13 cellular contexts compared by ENCODE assay signal in genomic region chr1:209685835-209686234, GRCh38. TPM values are rescaled to one million over a fixed set of nuclear protein-coding genes. Genes with fewer than 3 reads are reported as not detected.
DNase-seq lines count a peak whose midpoint lies in the region; ATAC-seq and TF ChIP-seq lines count a peak whose summit lies in the region.
"Had no signal": no experiment of that assay in that cellular context is flagged by ENCODE, and none has a peak within 500 bp of the region (broad histone marks: within the 10 kb centered on the region; RNA-seq: fewer than 3 reads in every experiment).

No MANE protein-coding gene starts in this region.

- CTCF ChIA-PET in CD4-positive, alpha-beta memory T cell (lab: Charles Lee; ENCODE audit: partially characterized antibody) = interaction anchor here (1.0 to 11.1 kb wide), 6 partner anchors 12 to 141 kb away, joined by 3 to 124 read pairs (median 4); no protein-coding TSS in a partner anchor

- no peaks in the 10 kb centered on the region for H3K9me3 ChIP-seq in CD4-positive, alpha-beta memory T cell (ENCODE audit: control insufficient read depth in 1 of 2, low read length in 2 of 2)
- H3K9me3 ChIP-seq in suprapubic skin = no peaks in the 10 kb centered on the region
- H3K9me3 ChIP-seq: right atrium auricular region had no signal

- POLR2A ChIA-PET in CD4-positive, alpha-beta memory T cell (lab: Charles Lee; ENCODE audit: partially characterized antibody) = interaction anchor here (1.1 to 2.7 kb wide), 6 partner anchors 11 to 98 kb away, joined by 5 to 25 read pairs (median 6); partner anchors contain the start of genes C1orf74, G0S2 and LAMB3

- peak overlapping the region; percentile 23 to 32 for H3K4me3 ChIP-seq in CD4-positive, alpha-beta memory T cell (ENCODE audit: low read length in 2 of 2)
- no peak overlapping the region for H3K4me3 ChIP-seq in suprapubic skin
- H3K4me3 ChIP-seq: right atrium auricular region had no signal

- DNase-seq in CD4-positive, alpha-beta memory T cell = peak; percentile 33 to 56 (median 54)
- peak in 1 of 2 donors; percentile 58 for DNase-seq in activated naive CD4-positive, alpha-beta T cell treated with anti-CD3 and anti-CD28 coated beads, Interleukin-2, amount 50 U/mL, for 72 hours (ENCODE audit: low spot score in 2 of 2)
- DNase-seq in mesothelial cell of epicardium (ENCODE audit: low spot score in 2 of 2, unreplicated experiment in 2 of 2) (no peak), KG1 (lab: John Stamatoyannopoulos, UW) (no peak), GM10266 (ENCODE audit: extremely low spot score) (no peak), suprapubic skin (ENCODE audit: low spot score in 2 of 2) (no peak)
- DNase-seq: head of caudate nucleus, HFFc6, NCI-H2029 had no signal

- H3K27me3 Mint-ChIP-seq in CD4-positive, alpha-beta memory T cell = no peaks in the 10 kb centered on the region
- peaks cover 27% of the 10 kb centered on the region for H3K27me3 Mint-ChIP-seq in mesothelial cell of epicardium (ENCODE audit: low read depth)

- H3K36me3 Mint-ChIP-seq in CD4-positive, alpha-beta memory T cell = no peaks in the 10 kb centered on the region
- no peaks in the 10 kb centered on the region for H3K36me3 Mint-ChIP-seq in activated naive CD4-positive, alpha-beta T cell treated with anti-CD3 and anti-CD28 coated beads, Interleukin-2, amount 50 U/mL, for 72 hours
- no peaks in the 10 kb centered on the region for H3K36me3 Mint-ChIP-seq in mesothelial cell of epicardium

- H3K9me3 Mint-ChIP-seq in CD4-positive, alpha-beta memory T cell = no peaks in the 10 kb centered on the region
- no peaks in the 10 kb centered on the region for H3K9me3 Mint-ChIP-seq in activated naive CD4-positive, alpha-beta T cell treated with anti-CD3 and anti-CD28 coated beads, Interleukin-2, amount 50 U/mL, for 72 hours
- H3K9me3 Mint-ChIP-seq in mesothelial cell of epicardium = peaks cover 6% of the 10 kb centered on the region
- H3K9me3 Mint-ChIP-seq: HFFc6 had no signal

- no peaks in the 10 kb centered on the region for H3K36me3 ChIP-seq in CD4-positive, alpha-beta memory T cell (ENCODE audit: insufficient read depth, low read length)
- H3K36me3 ChIP-seq in suprapubic skin = no peaks in the 10 kb centered on the region
- H3K36me3 ChIP-seq: right atrium auricular region had no signal

- peak overlapping the region; percentile 14 for H3K27ac ChIP-seq in CD4-positive, alpha-beta memory T cell (ENCODE audit: low read depth, low read length)
- no peak overlapping the region for H3K27ac ChIP-seq in suprapubic skin
- H3K27ac ChIP-seq: C4-2B had no signal

- ATAC-seq in GM18873 (IDR thresholded peaks at IDR 0.05; ENCODE audit: low FRiP score, unreplicated experiment) (peak; percentile 76), HG03097 (IDR thresholded peaks at IDR 0.05; ENCODE audit: low FRiP score, unreplicated experiment) (peak; percentile 74)
- ATAC-seq in activated naive CD4-positive, alpha-beta T cell treated with anti-CD3 and anti-CD28 coated beads, Interleukin-2, amount 50 U/mL, for 72 hours = peak; percentile 70 to 95

- no peak for TF ChIP-seq EP300 in suprapubic skin (IDR thresholded peaks at IDR 0.05)

- peak overlapping the region; percentile 68 to 88 (median 78) for H3K4me3 Mint-ChIP-seq in CD4-positive, alpha-beta memory T cell
- no peak overlapping the region for H3K4me3 Mint-ChIP-seq in mesothelial cell of epicardium
- H3K4me3 Mint-ChIP-seq: HFFc6 had no signal

- H3K4me1 Mint-ChIP-seq in CD4-positive, alpha-beta memory T cell = peaks cover 39 to 52% (median 41%) of the 10 kb centered on the region in 4 donors
- H3K4me1 Mint-ChIP-seq in mesothelial cell of epicardium = peaks cover 10% of the 10 kb centered on the region

- no peaks in the 10 kb centered on the region for H3K27me3 ChIP-seq in CD4-positive, alpha-beta memory T cell (ENCODE audit: insufficient read depth, low read length)
- no peaks in the 10 kb centered on the region for H3K27me3 ChIP-seq in suprapubic skin
- H3K27me3 ChIP-seq: right atrium auricular region had no signal

- peaks cover 46% of the 10 kb centered on the region for H3K4me1 ChIP-seq in CD4-positive, alpha-beta memory T cell (ENCODE audit: insufficient read depth, low read length)
- H3K4me1 ChIP-seq in suprapubic skin = peaks cover 9% of the 10 kb centered on the region

- intact Hi-C loops in CD4-positive, alpha-beta memory T cell (cut with micrococcal nuclease) = no loop called here

- 74% methylated on average over 4 of the region's 4 CpGs for WGBS in suprapubic skin

- no peak for TF ChIP-seq POLR2A in suprapubic skin (IDR thresholded peaks at IDR 0.05)

- no peak for TF ChIP-seq CTCF in mesothelial cell of epicardium (IDR thresholded peaks at IDR 0.05; ENCODE audit: unreplicated experiment)
- no peak for TF ChIP-seq CTCF in GM10266 (IDR thresholded peaks at IDR 0.05; ENCODE audit: control insufficient read depth, insufficient read depth, low read depth, missing control alignments)
- no peak for TF ChIP-seq CTCF in suprapubic skin (IDR thresholded peaks at IDR 0.05)

- peak overlapping the region; percentile 36 to 89 (median 81) for H3K27ac Mint-ChIP-seq in CD4-positive, alpha-beta memory T cell
- H3K27ac Mint-ChIP-seq in activated naive CD4-positive, alpha-beta T cell treated with anti-CD3 and anti-CD28 coated beads, Interleukin-2, amount 50 U/mL, for 72 hours = peak overlapping the region in 1 of 2 donors; percentile 31
- no peak overlapping the region for H3K27ac Mint-ChIP-seq in mesothelial cell of epicardium
- H3K27ac Mint-ChIP-seq: HFFc6 had no signal

RNA-seq across cellular contexts. Expression of gene G0S2, which starts 10.6 kb away (rescaled TPM):
- total RNA-seq in CD4-positive, alpha-beta memory T cell = 1 to 10 TPM in 1 of 2 experiments, not detected in 1; 1.2 TPM
- 1 to 10 TPM in 1 of 2 donors, under 1 TPM in 1; 0.58 to 2.0 TPM for polyA plus RNA-seq in CD4-positive, alpha-beta memory T cell
- 10 to 100 TPM in 1 of 2 donors, 1 to 10 TPM in 1; 1.4 to 40.7 TPM for total RNA-seq in activated naive CD4-positive, alpha-beta T cell treated with anti-CD3 and anti-CD28 coated beads, Interleukin-2, amount 50 U/mL, for 72 hours
- total RNA-seq in mesothelial cell of epicardium = 3.6 to 5.6 TPM (median 4.1 TPM) in 3 replicates
- total RNA-seq in suprapubic skin = 10 to 100 TPM; 15.9 to 51.8 (median 31.8) TPM

RNA-seq across cellular contexts. Expression of gene HSD11B1, which starts 18.8 kb away (rescaled TPM):
- under 1 TPM in 1 of 2 experiments, not detected in 1; 0.49 TPM for total RNA-seq in CD4-positive, alpha-beta memory T cell
- 1 to 10 TPM; 5.6 to 7.3 TPM for polyA plus RNA-seq in CD4-positive, alpha-beta memory T cell
- 1 to 10 TPM in 1 of 2 donors, under 1 TPM in 1; 0.75 to 5.2 TPM for total RNA-seq in activated naive CD4-positive, alpha-beta T cell treated with anti-CD3 and anti-CD28 coated beads, Interleukin-2, amount 50 U/mL, for 72 hours
- 0.63 TPM in 1 of 3 replicates, not detected in the others for total RNA-seq in mesothelial cell of epicardium
- total RNA-seq in suprapubic skin = 10 to 100 TPM; 26.2 to 88.5 (median 52.0) TPM
- total RNA-seq: HFFc6 had no signal

RNA-seq across cellular contexts. Expression of gene LAMB3, which starts 33.6 kb away (rescaled TPM):
- total RNA-seq in CD4-positive, alpha-beta memory T cell = under 1 TPM; 0.38 to 0.69 TPM
- polyA plus RNA-seq in CD4-positive, alpha-beta memory T cell = under 1 TPM in 1 of 2 donors, not detected in 1; 0.18 TPM
- 10 to 100 TPM in 1 of 2 donors, 1 to 10 TPM in 1; 1.6 to 11.7 TPM for total RNA-seq in activated naive CD4-positive, alpha-beta T cell treated with anti-CD3 and anti-CD28 coated beads, Interleukin-2, amount 50 U/mL, for 72 hours
- total RNA-seq in mesothelial cell of epicardium (34.7 to 37.0 TPM (median 37.0 TPM) in 3 replicates), suprapubic skin (100 to 1,000 TPM in 2 of 4 donors, 10 to 100 TPM in 2; 74.2 to 165 (median 127) TPM)

Comparison
In these comparisons a context has a peak if more than half of its experiments do, and no peak if none do; other contexts are left out.
1. DNase-seq: peak in CD4-positive, alpha-beta memory T cell (5 of 5); none in mesothelial cell of epicardium (0 of 2), KG1 (single experiment), GM10266 (single experiment) and suprapubic skin (0 of 2).
2. RNA of gene HSD11B1, which starts 18.8 kb away (total RNA-seq): 26.2 to 88.5 TPM in suprapubic skin; 0.75 to 5.2 TPM in activated naive CD4-positive, alpha-beta T cell treated with anti-CD3 and anti-CD28 coated beads, Interleukin-2, amount 50 U/mL, for 72 hours, 0.49 TPM in CD4-positive, alpha-beta memory T cell and 0.63 TPM in mesothelial cell of epicardium; every median in the first group is over 4 times any median in the second.
3. Peak in every context shown above with its lines, with median percentiles within 50 percentile points of each other: ATAC-seq.